In the genomic region with DNA sequence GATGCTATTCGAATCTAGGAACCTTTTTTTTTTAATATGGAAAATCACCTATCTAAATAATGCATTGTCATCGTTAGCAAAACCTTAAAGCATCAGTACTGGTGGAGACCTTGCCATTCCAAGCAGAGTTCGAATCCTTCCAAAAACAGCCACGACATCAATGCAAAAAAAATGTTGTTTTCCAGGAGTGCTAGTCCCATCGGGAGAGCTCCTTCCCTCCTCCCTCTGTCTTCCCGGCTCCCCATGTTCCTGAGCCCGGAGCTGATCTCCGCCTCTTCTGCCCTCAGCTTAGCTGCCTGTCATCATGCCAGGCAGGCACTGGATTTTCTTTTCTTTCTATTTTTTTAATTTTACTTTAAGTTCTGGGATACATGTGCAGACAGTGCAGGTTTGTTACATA, we compare ENCODE assay signal across 13 cellular contexts.
DNase-seq lines count a peak whose midpoint lies in the region; ATAC-seq and TF ChIP-seq lines count a peak whose summit lies in the region.
"Had no signal": no experiment of that assay in that cellular context is flagged by ENCODE, and none has a peak within 500 bp of the region (broad histone marks: within the 10 kb centered on the region; RNA-seq: fewer than 3 reads in every experiment).

No MANE protein-coding gene starts in this region.

- DNase-seq in HAP-1 (ENCODE audit: low spot score in 2 of 2), result peak; percentile 19 to 40
- DNase-seq in coronary artery (ENCODE audit: low spot score), result no peak
- DNase-seq in HuH-7 (ENCODE audit: low spot score), result no peak
- no peak for DNase-seq in stimulated activated effector memory CD8-positive, alpha-beta T cell treated with anti-CD3 and anti-CD28 coated beads, Interleukin-12 subunit alpha, Interleukin-12 subunit beta, amount 100 ng/mL, for 72 hours (ENCODE audit: low spot score in 2 of 2)
- no peak for DNase-seq in stimulated activated CD4-positive, alpha-beta T cell treated with anti-CD3 and anti-CD28 coated beads, Interleukin-4, amount 100 ng/mL, for 1 hour
- DNase-seq: activated CD4-positive, alpha-beta memory T cell treated with anti-CD3 and anti-CD28 coated beads for 36 hours; Calu3; NCI-H1436; stimulated activated naive B cell treated with anti-CD40 and anti-IgM and Interleukin-4, amounts not matched to agents 10 μg/mL and 1 μg/mL and 100 μg/mL, for 72 hours had no signal

- H3K27ac Mint-ChIP-seq in stimulated activated effector memory CD8-positive, alpha-beta T cell treated with anti-CD3 and anti-CD28 coated beads, Interleukin-12 subunit alpha, Interleukin-12 subunit beta, amount 100 ng/mL, for 72 hours, result no peak overlapping the region
- H3K27ac Mint-ChIP-seq: activated CD4-positive, alpha-beta memory T cell treated with anti-CD3 and anti-CD28 coated beads for 36 hours; stimulated activated naive B cell treated with anti-CD40 and anti-IgM and Interleukin-4, amounts not matched to agents 10 μg/mL and 1 μg/mL and 100 μg/mL, for 72 hours had no signal

- H3K4me3 ChIP-seq in HAP-1 (peak overlapping the region; percentile 4), coronary artery (peak overlapping the region; percentile 68), skeletal muscle satellite cell (ENCODE audit: low read length) (peak overlapping the region; percentile 56)
- H3K4me3 ChIP-seq: GM12878 had no signal

- H3K4me3 Mint-ChIP-seq in stimulated activated effector memory CD8-positive, alpha-beta T cell treated with anti-CD3 and anti-CD28 coated beads, Interleukin-12 subunit alpha, Interleukin-12 subunit beta, amount 100 ng/mL, for 72 hours, result no peak overlapping the region
- H3K4me3 Mint-ChIP-seq: activated CD4-positive, alpha-beta memory T cell treated with anti-CD3 and anti-CD28 coated beads for 36 hours had no signal

- no peak for TF ChIP-seq CTCF in coronary artery (IDR thresholded peaks at IDR 0.05)

- no peak for ATAC-seq in GM18907 (IDR thresholded peaks at IDR 0.05; ENCODE audit: unreplicated experiment)
- no peak for ATAC-seq in stimulated activated effector memory CD8-positive, alpha-beta T cell treated with anti-CD3 and anti-CD28 coated beads, Interleukin-12 subunit alpha, Interleukin-12 subunit beta, amount 100 ng/mL, for 72 hours
- ATAC-seq: GM12878 had no signal

- no peaks in the 10 kb centered on the region for H3K36me3 Mint-ChIP-seq in stimulated activated effector memory CD8-positive, alpha-beta T cell treated with anti-CD3 and anti-CD28 coated beads, Interleukin-12 subunit alpha, Interleukin-12 subunit beta, amount 100 ng/mL, for 72 hours
- H3K36me3 Mint-ChIP-seq: activated CD4-positive, alpha-beta memory T cell treated with anti-CD3 and anti-CD28 coated beads for 36 hours; stimulated activated naive B cell treated with anti-CD40 and anti-IgM and Interleukin-4, amounts not matched to agents 10 μg/mL and 1 μg/mL and 100 μg/mL, for 72 hours had no signal

- peak overlapping the region; percentile 84 for H3K4me2 ChIP-seq in skeletal muscle satellite cell (ENCODE audit: low read length)

- peak overlapping the region; percentile 25 for H3K9ac ChIP-seq in skeletal muscle satellite cell (ENCODE audit: low read depth, low read length)

- H3K27me3 ChIP-seq in HAP-1 (ENCODE audit: low read depth) (no peaks in the 10 kb centered on the region), layer of hippocampus (ENCODE audit: control insufficient read depth, insufficient read depth, low read length) (no peaks in the 10 kb centered on the region), skeletal muscle satellite cell (ENCODE audit: control insufficient read depth, insufficient read depth, low read length) (no peaks in the 10 kb centered on the region)

- H3K9me3 Mint-ChIP-seq in stimulated activated effector memory CD8-positive, alpha-beta T cell treated with anti-CD3 and anti-CD28 coated beads, Interleukin-12 subunit alpha, Interleukin-12 subunit beta, amount 100 ng/mL, for 72 hours, result no peaks in the 10 kb centered on the region
- H3K9me3 Mint-ChIP-seq: activated CD4-positive, alpha-beta memory T cell treated with anti-CD3 and anti-CD28 coated beads for 36 hours; stimulated activated naive B cell treated with anti-CD40 and anti-IgM and Interleukin-4, amounts not matched to agents 10 μg/mL and 1 μg/mL and 100 μg/mL, for 72 hours had no signal

- in situ Hi-C loops in HAP-1 (cut with MboI; ENCODE audit: low sequenced_read_pairs), result no loop called here

- H3K27ac ChIP-seq in coronary artery (no peak overlapping the region), layer of hippocampus (ENCODE audit: low read depth, low read length) (peak overlapping the region; percentile 97)

- peaks cover 19% of the 10 kb centered on the region for H3K4me1 ChIP-seq in HAP-1
- peaks cover 6% of the 10 kb centered on the region for H3K4me1 ChIP-seq in skeletal muscle satellite cell (ENCODE audit: control insufficient read depth, insufficient read depth, low read length)

- H3K36me3 ChIP-seq in HAP-1 (replicated peaks) (no peaks in the 10 kb centered on the region), skeletal muscle satellite cell (ENCODE audit: insufficient read depth, low read length) (no peaks in the 10 kb centered on the region)

- H3K4me1 Mint-ChIP-seq in stimulated activated effector memory CD8-positive, alpha-beta T cell treated with anti-CD3 and anti-CD28 coated beads, Interleukin-12 subunit alpha, Interleukin-12 subunit beta, amount 100 ng/mL, for 72 hours, result no peaks in the 10 kb centered on the region

- H3K9me3 ChIP-seq in HAP-1 (no peaks in the 10 kb centered on the region), skeletal muscle satellite cell (replicated peaks; ENCODE audit: low read length) (no peaks in the 10 kb centered on the region)

Comparison
In these comparisons a context has a peak if more than half of its experiments do, and no peak if none do; other contexts are left out.
1. DNase-seq: peak in HAP-1 (2 of 2); none in coronary artery (single experiment), HuH-7 (single experiment), stimulated activated effector memory CD8-positive, alpha-beta T cell treated with anti-CD3 and anti-CD28 coated beads, Interleukin-12 subunit alpha, Interleukin-12 subunit beta, amount 100 ng/mL, for 72 hours (0 of 2) and stimulated activated CD4-positive, alpha-beta T cell treated with anti-CD3 and anti-CD28 coated beads, Interleukin-4, amount 100 ng/mL, for 1 hour (single experiment).
2. H3K4me3 ChIP-seq: peak in every context shown above with its lines; median percentile 68 in coronary artery; 56 in skeletal muscle satellite cell; 4 in HAP-1.